ENCODE assay signal across 2 cellular contexts in genomic region chr22:39215070-39215396, GRCh38.
TF ChIP-seq lines count a peak whose summit lies in the region.

No MANE protein-coding gene starts in this region.

TF ChIP-seq in A549, 52 proteins besides CTCF, POLR2A, EP300 and RAD21:
- no peak for TF ChIP-seq MAX (IDR thresholded peaks at IDR 0.05)
- no peak for TF ChIP-seq E2F6 (IDR thresholded peaks at IDR 0.05; ENCODE audit: borderline replicate concordance, low read depth)
- no peak for TF ChIP-seq TFCP2L1 (CRISPR knock-in tag; IDR thresholded peaks at IDR 0.05)
- no peak for TF ChIP-seq GATA3 (IDR thresholded peaks at IDR 0.05; ENCODE audit: borderline replicate concordance)
- no peak for TF ChIP-seq ESRRA (IDR thresholded peaks at IDR 0.05; ENCODE audit: borderline replicate concordance, low read length)
- no peak for TF ChIP-seq ZSCAN20 (CRISPR knock-in tag; IDR thresholded peaks at IDR 0.05)
- no peak for TF ChIP-seq NPAS2 (CRISPR knock-in tag; IDR thresholded peaks at IDR 0.05; ENCODE audit: borderline replicate concordance)
- TF ChIP-seq CHD4 (IDR thresholded peaks at IDR 0.05; ENCODE audit: borderline replicate concordance) = no peak
- no peak for TF ChIP-seq POLR2AphosphoS2 (conservative IDR thresholded peaks at IDR 0.05; ENCODE audit: low read length)

TF ChIP-seq in endothelial cell of umbilical vein, 7 proteins besides CTCF, POLR2A, EP300 and RAD21:
- no peak for TF ChIP-seq MYC (IDR thresholded peaks at IDR 0.05; ENCODE audit: low read depth, low read length)
- TF ChIP-seq GATA2 (IDR thresholded peaks at IDR 0.05; ENCODE audit: insufficient read depth, insufficient read length, low read depth, low read length) = no peak
- TF ChIP-seq MAX (IDR thresholded peaks at IDR 0.05; ENCODE audit: insufficient read depth, insufficient read length) = no peak
- no peak for TF ChIP-seq FOS (IDR thresholded peaks at IDR 0.05; ENCODE audit: borderline replicate concordance, insufficient read depth, low read length)
- no peak for TF ChIP-seq EZH2 (IDR thresholded peaks at IDR 0.05; ENCODE audit: borderline replicate concordance, low read depth, low read length, severe bottlenecking)
